22 cellular contexts compared by ENCODE assay signal in genomic region chr15:76343313-76343996, GRCh38. TPM values are rescaled to one million over a fixed set of nuclear protein-coding genes. Genes with fewer than 3 reads are reported as not detected.
A peak's percentile ranks its signal among the peaks of the same experiment; 100 is the strongest.
DNase-seq lines count a peak whose midpoint lies in the region; ATAC-seq and TF ChIP-seq lines count a peak whose summit lies in the region.
"Had no signal": no experiment of that assay in that cellular context is flagged by ENCODE, and none has a peak within 500 bp of the region (broad histone marks: within the 10 kb centered on the region; RNA-seq: fewer than 3 reads in every experiment).

No MANE protein-coding gene starts in this region.

- H3K9me3 ChIP-seq in naive thymus-derived CD4-positive, alpha-beta T cell (ENCODE audit: control insufficient read depth in 2 of 3, low read length in 3 of 3), result no peaks in the 10 kb centered on the region
- no peaks in the 10 kb centered on the region for H3K9me3 ChIP-seq in stomach smooth muscle (ENCODE audit: control insufficient read depth in 2 of 2, low read length in 2 of 2)
- H3K9me3 ChIP-seq: adrenal gland, SK-N-SH had no signal

- no peak for TF ChIP-seq CTCF in activated B cell treated with CpG ODN at 0.5 μM for 24 hours (IDR thresholded peaks at IDR 0.05)

- CTCF ChIA-PET in activated B cell treated with CpG ODN at 0.5 μM for 24 hours (lab: Charles Lee), result no interaction called here
- CTCF ChIA-PET in naive thymus-derived CD4-positive, alpha-beta T cell (lab: Charles Lee), result no interaction called here

- H3K4me3 ChIP-seq in naive thymus-derived CD4-positive, alpha-beta T cell (ENCODE audit: low read length), result no peak overlapping the region
- peak overlapping the region; percentile 20 to 68 for H3K4me3 ChIP-seq in stomach smooth muscle (ENCODE audit: low read length in 2 of 2)

- POLR2A ChIA-PET in activated B cell treated with CpG ODN at 0.5 μM for 24 hours (lab: Charles Lee), result no interaction called here
- POLR2A ChIA-PET in naive thymus-derived CD4-positive, alpha-beta T cell (lab: Charles Lee), result no interaction called here

- H3K27ac Mint-ChIP-seq in activated B cell treated with CpG ODN at 0.5 μM for 24 hours, result no peak overlapping the region
- no peak overlapping the region for H3K27ac Mint-ChIP-seq in naive thymus-derived CD4-positive, alpha-beta T cell
- H3K27ac Mint-ChIP-seq: activated T-helper 17 cell treated with anti-CD3 and anti-CD28 coated beads, Interleukin-2, amount 50 U/mL, for 72 hours; dendritic cell treated with granulocyte-macrophage colony-stimulating factor and Interleukin-4, amounts not matched to agents 40 ng/mL and 50 ng/mL, for 4 days had no signal

- peaks cover 3% of the 10 kb centered on the region for H3K36me3 Mint-ChIP-seq in activated B cell treated with CpG ODN at 0.5 μM for 24 hours (ENCODE audit: low read depth)
- H3K36me3 Mint-ChIP-seq in naive thymus-derived CD4-positive, alpha-beta T cell, result peaks cover 9 to 23% (median 10%) of the 10 kb centered on the region in 5 donors

- intact Hi-C loops in activated B cell treated with CpG ODN at 0.5 μM for 24 hours (cut with micrococcal nuclease), result loop anchor here (1.0 to 10.0 kb wide), 3 partner anchors 8 to 741 kb away; no protein-coding TSS in a partner anchor
- intact Hi-C loops in naive thymus-derived CD4-positive, alpha-beta T cell (cut with micrococcal nuclease), result loop anchor here in 1 of 2 donors (5.0 to 10.0 kb wide), 2 partner anchors 151 to 279 kb away; no protein-coding TSS in a partner anchor

- H3K27ac ChIP-seq in naive thymus-derived CD4-positive, alpha-beta T cell (ENCODE audit: low read depth, low read length), result no peak overlapping the region
- peak overlapping the region; percentile 93 for H3K27ac ChIP-seq in stomach smooth muscle (ENCODE audit: low read length)
- H3K27ac ChIP-seq: 22Rv1, adrenal gland, epithelial cell of prostate had no signal

- no peaks in the 10 kb centered on the region for H3K36me3 ChIP-seq in naive thymus-derived CD4-positive, alpha-beta T cell (ENCODE audit: control insufficient read depth in 2 of 3, insufficient read depth in 3 of 3, low read length in 3 of 3)
- no peaks in the 10 kb centered on the region for H3K36me3 ChIP-seq in stomach smooth muscle (ENCODE audit: control insufficient read depth in 2 of 2, insufficient read depth in 2 of 2, low read length in 2 of 2)
- H3K36me3 ChIP-seq: adrenal gland had no signal

- peak overlapping the region; percentile 47 to 59 for H3K9ac ChIP-seq in stomach smooth muscle (ENCODE audit: low read length in 2 of 2)
- H3K9ac ChIP-seq: SK-N-SH had no signal

- peak overlapping the region; percentile 24 for H3K4me3 Mint-ChIP-seq in activated B cell treated with CpG ODN at 0.5 μM for 24 hours
- H3K4me3 Mint-ChIP-seq in naive thymus-derived CD4-positive, alpha-beta T cell, result peak overlapping the region in 9 of 10 donors; percentile 2 to 53 (median 36)
- H3K4me3 Mint-ChIP-seq: activated T-helper 17 cell treated with anti-CD3 and anti-CD28 coated beads, Interleukin-2, amount 50 U/mL, for 72 hours had no signal

- no peaks in the 10 kb centered on the region for H3K9me3 Mint-ChIP-seq in activated B cell treated with CpG ODN at 0.5 μM for 24 hours
- H3K9me3 Mint-ChIP-seq in naive thymus-derived CD4-positive, alpha-beta T cell, result peaks cover 0 to 13% (median 1%) of the 10 kb centered on the region in 11 donors
- H3K9me3 Mint-ChIP-seq: activated T-helper 17 cell treated with anti-CD3 and anti-CD28 coated beads, Interleukin-2, amount 50 U/mL, for 72 hours; dendritic cell treated with granulocyte-macrophage colony-stimulating factor and Interleukin-4, amounts not matched to agents 40 ng/mL and 50 ng/mL, for 4 days had no signal

- DNase-seq in NCI-H1417 (lab: John Stamatoyannopoulos, UW) (peak in 2 of 3 experiments; percentile 58 to 70), NCI-H1417 treated with DMSO at 0.1 percent for 48 hours (lab: John Stamatoyannopoulos, UW) (no peak), activated B cell treated with CpG ODN at 0.5 μM for 24 hours (no peak)
- DNase-seq in naive thymus-derived CD4-positive, alpha-beta T cell, result peak in 1 of 9 donors; percentile 20
- no peak for DNase-seq in activated CD4-positive, CD25-positive, alpha-beta regulatory T cell (lab: John Stamatoyannopoulos, UW)
- DNase-seq: activated CD4-positive, alpha-beta T cell treated with anti-CD3 and anti-CD28 coated beads for 1 hour; adrenal gland; foreskin melanocyte; GF-D8; Karpas-422; NCI-H1092 treated with DMSO at 0.1 percent for 48 hours; NCI-H524 treated with DMSO at 0.1 percent for 48 hours; occipital lobe; SK-N-SH; trophoblast cell had no signal

- H3K4me1 Mint-ChIP-seq in activated B cell treated with CpG ODN at 0.5 μM for 24 hours, result peaks cover 60% of the 10 kb centered on the region
- peaks cover 28 to 65% (median 52%) of the 10 kb centered on the region in 7 donors for H3K4me1 Mint-ChIP-seq in naive thymus-derived CD4-positive, alpha-beta T cell

- H3K27me3 Mint-ChIP-seq in activated B cell treated with CpG ODN at 0.5 μM for 24 hours, result peaks cover 61% of the 10 kb centered on the region
- peaks cover 70 to 85% (median 75%) of the 10 kb centered on the region in 5 donors for H3K27me3 Mint-ChIP-seq in naive thymus-derived CD4-positive, alpha-beta T cell

- H3K27me3 ChIP-seq in naive thymus-derived CD4-positive, alpha-beta T cell (ENCODE audit: control insufficient read depth in 2 of 2, insufficient read depth in 2 of 2, low read length in 2 of 2), result peaks cover 42 to 54% of the 10 kb centered on the region in 2 donors
- H3K27me3 ChIP-seq in stomach smooth muscle (ENCODE audit: control insufficient read depth in 1 of 2, insufficient read depth in 2 of 2, low read length in 2 of 2), result peaks cover 0 to 2% of the 10 kb centered on the region in 2 donors

- ATAC-seq in activated B cell treated with CpG ODN at 0.5 μM for 24 hours (ENCODE audit: low read depth) (no peak), GM21360 (IDR thresholded peaks at IDR 0.05; ENCODE audit: unreplicated experiment) (no peak), GM18909 (IDR thresholded peaks at IDR 0.05; ENCODE audit: poor library complexity, unreplicated experiment) (no peak)
- no peak for ATAC-seq in naive thymus-derived CD4-positive, alpha-beta T cell
- ATAC-seq: activated T-helper 17 cell treated with anti-CD3 and anti-CD28 coated beads, Interleukin-2, amount 50 U/mL, for 72 hours had no signal

- peaks cover 36 to 43% of the 10 kb centered on the region in 2 donors for H3K4me1 ChIP-seq in naive thymus-derived CD4-positive, alpha-beta T cell (ENCODE audit: control insufficient read depth in 2 of 2, insufficient read depth in 2 of 2, low read length in 2 of 2)
- H3K4me1 ChIP-seq in stomach smooth muscle (ENCODE audit: control insufficient read depth, insufficient read depth, low read length), result peaks cover 58% of the 10 kb centered on the region

RNA-seq across cellular contexts. Expression of gene ISL2, which starts 6.9 kb away (rescaled TPM):
- total RNA-seq in activated B cell treated with CpG ODN at 0.5 μM for 24 hours, result 0.35 and 0.39 TPM in 2 replicates
- total RNA-seq in naive thymus-derived CD4-positive, alpha-beta T cell, result under 1 TPM in 3 of 5 experiments, not detected in 2; 0.21 to 0.51 (median 0.27) TPM
- polyA plus RNA-seq in naive thymus-derived CD4-positive, alpha-beta T cell, result not detected
- total RNA-seq: occipital lobe had no signal

RNA-seq across cellular contexts. Expression of gene ETFA, which starts 32.2 kb away (rescaled TPM):
- total RNA-seq in activated B cell treated with CpG ODN at 0.5 μM for 24 hours, result 112 and 113 TPM in 2 replicates
- total RNA-seq in naive thymus-derived CD4-positive, alpha-beta T cell, result 100 to 1,000 TPM in 1 of 5 experiments, 10 to 100 TPM in 4; 38.3 to 102 (median 47.8) TPM
- polyA plus RNA-seq in naive thymus-derived CD4-positive, alpha-beta T cell, result 100 to 1,000 TPM in 1 of 2 donors, 10 to 100 TPM in 1; 99.1 to 109 TPM

Comparison
In these comparisons a context has a peak if more than half of its experiments do, and no peak if none do; other contexts are left out.
1. DNase-seq: peak in NCI-H1417 (2 of 3); none in NCI-H1417 treated with DMSO at 0.1 percent for 48 hours (single experiment), activated B cell treated with CpG ODN at 0.5 μM for 24 hours (single experiment) and activated CD4-positive, CD25-positive, alpha-beta regulatory T cell (0 of 4).